26 cellular contexts compared by ENCODE assay signal in the genomic region with DNA sequence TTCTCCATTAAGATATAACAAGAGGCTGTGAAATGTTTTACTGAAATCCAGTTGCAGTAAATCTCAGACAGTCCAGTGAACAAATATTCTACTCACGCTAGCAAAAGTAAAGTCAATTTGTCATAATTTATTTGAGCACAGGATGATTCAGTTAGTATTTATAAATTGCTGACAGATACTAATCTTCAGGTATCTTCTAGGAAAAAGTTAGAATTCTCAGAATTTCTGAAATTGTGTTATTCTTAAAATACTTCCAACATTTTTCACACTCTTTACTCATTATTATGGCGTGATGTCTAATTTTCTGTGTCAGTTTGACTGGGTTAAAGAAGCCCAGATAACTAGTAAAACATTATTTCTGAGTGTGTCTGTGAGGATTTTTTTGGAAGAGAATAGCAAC.
"Had no signal": no experiment of that assay in that cellular context is flagged by ENCODE, and none has a peak within 500 bp of the region (broad histone marks: within the 10 kb centered on the region; RNA-seq: fewer than 3 reads in every experiment).

No MANE protein-coding gene starts in this region.

- ATAC-seq: stimulated activated effector memory CD8-positive, alpha-beta T cell treated with anti-CD3 and anti-CD28 coated beads, Interleukin-12 subunit alpha, Interleukin-12 subunit beta, amount 100 ng/mL, for 72 hours; stimulated activated memory B cell treated with anti-CD40 and anti-IgM and Interleukin-4, amounts not matched to agents 10 μg/mL and 1 μg/mL and 100 μg/mL, for 72 hours; stimulated activated naive B cell treated with anti-CD40 and anti-IgM and Interleukin-4, amounts not matched to agents 10 μg/mL and 1 μg/mL and 100 μg/mL, for 72 hours; stimulated activated naive CD8-positive, alpha-beta T cell treated with anti-CD3 and anti-CD28 coated beads, Interleukin-15, amount 100 ng/mL, for 72 hours; stimulated activated naive CD8-positive, alpha-beta T cell treated with anti-CD3 and anti-CD28 coated beads, Interleukin-15, Interleukin-2, amounts not matched to agents 100 U/mL and 50 U/mL, for 24 hours; upper lobe of right lung had no signal

- H3K36me3 ChIP-seq: stomach, suprapubic skin, thoracic aorta, thyroid gland, tibial artery, tibial nerve, transverse colon, upper lobe of left lung, upper lobe of right lung, uterus, vagina had no signal

- DNase-seq: stimulated activated CD4-positive, alpha-beta T cell treated with anti-CD3 and anti-CD28 coated beads, Interleukin-2, amount 100 ng/mL, for 48 hours; stimulated activated CD4-positive, alpha-beta T cell treated with anti-CD3 and anti-CD28 coated beads, Interleukin-4, amount 100 ng/mL, for 1 hour; stimulated activated CD4-positive, alpha-beta T cell treated with anti-CD3 and anti-CD28 coated beads, Interleukin-4, amount 100 ng/mL, for 24 hours; stimulated activated CD4-positive, alpha-beta T cell treated with anti-CD3 and anti-CD28 coated beads, Interleukin-4, amount 100 ng/mL, for 4 hours; stimulated activated CD8-positive, alpha-beta memory T cell treated with anti-CD3 and anti-CD28 coated beads, Interleukin-4, amount 100 ng/mL, for 48 hours; stimulated activated naive B cell treated with anti-CD40 and anti-IgM and Interleukin-4, amounts not matched to agents 10 μg/mL and 1 μg/mL and 100 μg/mL, for 72 hours; stimulated activated naive CD4-positive, alpha-beta T cell; stimulated activated naive CD4-positive, alpha-beta T cell treated with Interleukin-2 at 50 U/mL for 16 hours; stimulated activated naive CD8-positive, alpha-beta T cell treated with anti-CD3 and anti-CD28 coated beads, Interleukin-15, amount 100 ng/mL, for 72 hours; stimulated activated naive CD8-positive, alpha-beta T cell treated with anti-CD3 and anti-CD28 coated beads, Interleukin-15, Interleukin-2, amounts not matched to agents 100 U/mL and 50 U/mL, for 24 hours; stomach; substantia nigra; testis; thyroid gland; tibial artery; transverse colon; upper lobe of left lung; upper lobe of right lung; uterus had no signal

- H3K27me3 ChIP-seq: stomach, suprapubic skin, testis, thyroid gland, tibial artery, tibial nerve, transverse colon, upper lobe of left lung, upper lobe of right lung, uterus, vagina had no signal

- H3K4me1 ChIP-seq: stomach, suprapubic skin, testis, thyroid gland, tibial artery, tibial nerve, upper lobe of left lung, upper lobe of right lung, uterus, vagina had no signal

- H3K9me3 ChIP-seq: stomach, suprapubic skin, testis, thoracic aorta, thyroid gland, tibial artery, tibial nerve, transverse colon, upper lobe of left lung, upper lobe of right lung, uterus, vagina had no signal

- FAIRE-seq: urothelium cell line had no signal

- H3K27ac ChIP-seq: stomach, suprapubic skin, testis, thoracic aorta, thyroid gland, tibial artery, tibial nerve, transverse colon, upper lobe of left lung, upper lobe of right lung, uterus, vagina had no signal

- H3K4me3 ChIP-seq: stomach, suprapubic skin, testis, thoracic aorta, thyroid gland, tibial artery, tibial nerve, transverse colon, upper lobe of left lung, upper lobe of right lung, uterus, vagina had no signal
